26 cellular contexts compared by ENCODE assay signal in the genomic region with DNA sequence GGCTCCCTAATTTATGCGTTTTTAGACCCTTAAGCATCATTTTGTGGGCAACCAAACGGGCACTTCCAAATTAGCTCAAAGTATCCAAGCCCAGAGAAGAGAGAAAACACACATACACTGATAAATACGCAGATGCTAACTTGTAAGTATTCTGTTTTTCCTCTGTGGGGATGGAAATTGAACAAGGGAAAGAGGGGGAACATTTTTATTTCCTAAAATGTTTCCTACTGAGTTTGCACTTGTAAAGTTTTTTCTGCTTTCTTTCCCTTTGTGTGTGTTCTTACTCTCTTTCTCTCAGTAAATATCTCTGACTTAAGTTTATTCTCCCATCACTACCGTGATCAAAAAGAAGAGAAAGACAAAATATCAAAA. TPM values are rescaled to one million over a fixed set of nuclear protein-coding genes. Genes with fewer than 3 reads are reported as not detected.
DNase-seq lines count a peak whose midpoint lies in the region; ATAC-seq and TF ChIP-seq lines count a peak whose summit lies in the region.
"Had no signal": no experiment of that assay in that cellular context is flagged by ENCODE, and none has a peak within 500 bp of the region (broad histone marks: within the 10 kb centered on the region; RNA-seq: fewer than 3 reads in every experiment).

No MANE protein-coding gene starts in this region.

- peaks cover 24% of the 10 kb centered on the region for H3K4me1 ChIP-seq in GM23338 (ENCODE audit: insufficient read depth)
- H3K4me1 ChIP-seq: prostate gland, uterus had no signal

- TF ChIP-seq CTCF in GM23338 (conservative IDR thresholded peaks at IDR 0.05; ENCODE audit: low read depth in 2 of 2) = no peak

- H3K27me3 Mint-ChIP-seq in T-helper 2 cell treated with Interferon-gamma antibody and Interleukin-4, amounts not matched to agents 5 μg/mL and 100 μg/mL, for 36 hours (ENCODE audit: low read depth) = peaks cover 76% of the 10 kb centered on the region
- H3K27me3 Mint-ChIP-seq in GM23338 (ENCODE audit: insufficient read depth, low read depth, poor library complexity) = peaks cover 64% of the 10 kb centered on the region
- peaks cover 75% of the 10 kb centered on the region for H3K27me3 Mint-ChIP-seq in activated naive CD8-positive, alpha-beta T cell treated with anti-CD3 and anti-CD28 coated beads, Interleukin-2, amount 50 U/mL, for 24 hours
- peaks cover 37 to 67% of the 10 kb centered on the region in 2 donors for H3K27me3 Mint-ChIP-seq in natural killer cell treated with Interleukin-12 subunit alpha and Interleukin-12 subunit beta and Interleukin-15 and Interleukin-18, amount 100 ng/mL, for 72 hours

- H2AFZ ChIP-seq in GM23338 = no peak overlapping the region

- no peaks in the 10 kb centered on the region for H3K9me2 ChIP-seq in GM23338 (ENCODE audit: insufficient read depth)

- peaks cover 11% of the 10 kb centered on the region for H3K4me1 Mint-ChIP-seq in T-helper 2 cell treated with Interferon-gamma antibody and Interleukin-4, amounts not matched to agents 5 μg/mL and 100 μg/mL, for 36 hours (ENCODE audit: low read depth)
- peaks cover 12% of the 10 kb centered on the region for H3K4me1 Mint-ChIP-seq in GM23338
- peaks cover 17% of the 10 kb centered on the region for H3K4me1 Mint-ChIP-seq in activated naive CD8-positive, alpha-beta T cell treated with anti-CD3 and anti-CD28 coated beads, Interleukin-2, amount 50 U/mL, for 24 hours
- H3K4me1 Mint-ChIP-seq in natural killer cell treated with Interleukin-12 subunit alpha and Interleukin-12 subunit beta and Interleukin-15 and Interleukin-18, amount 100 ng/mL, for 72 hours (ENCODE audit: low read depth in 2 of 2) = peaks cover 7 to 13% of the 10 kb centered on the region in 2 donors

- H3K36me3 ChIP-seq in GM23338 (ENCODE audit: insufficient read depth) = no peaks in the 10 kb centered on the region
- H3K36me3 ChIP-seq: prostate gland, uterus had no signal

- 0 out of 2 replicates have a peak, but pooled peaks cover 5% of the 10 kb centered on the region for H4K20me1 ChIP-seq in GM23338 (replicated peaks; ENCODE audit: insufficient read depth)

- H3K27ac ChIP-seq in GM23338 (ENCODE audit: low read depth) = no peak overlapping the region
- H3K27ac ChIP-seq: body of pancreas, prostate gland, skin epidermis, uterus had no signal

- no peaks in the 10 kb centered on the region for H3F3A ChIP-seq in GM23338 (replicated peaks; ENCODE audit: low read depth)

- peak overlapping the region; percentile 26 for H3K27ac Mint-ChIP-seq in T-helper 2 cell treated with Interferon-gamma antibody and Interleukin-4, amounts not matched to agents 5 μg/mL and 100 μg/mL, for 36 hours
- no peak overlapping the region for H3K27ac Mint-ChIP-seq in GM23338
- peak overlapping the region; percentile 59 for H3K27ac Mint-ChIP-seq in activated naive CD8-positive, alpha-beta T cell treated with anti-CD3 and anti-CD28 coated beads, Interleukin-2, amount 50 U/mL, for 24 hours
- peak overlapping the region in 1 of 2 donors; percentile 11 for H3K27ac Mint-ChIP-seq in natural killer cell treated with Interleukin-12 subunit alpha and Interleukin-12 subunit beta and Interleukin-15 and Interleukin-18, amount 100 ng/mL, for 72 hours

- H3K4me2 ChIP-seq in GM23338 = peak overlapping the region; percentile 66; the same call in 1 of the 2 replicates

- no peaks in the 10 kb centered on the region for H3K79me2 ChIP-seq in GM23338 (replicated peaks; ENCODE audit: insufficient read depth)

- peak overlapping the region; percentile 44; the same call in 1 of the 2 replicates for H3K4me3 ChIP-seq in GM23338
- H3K4me3 ChIP-seq: body of pancreas, prostate gland, skin epidermis, uterus had no signal

- no peaks in the 10 kb centered on the region for H3K9me3 Mint-ChIP-seq in T-helper 2 cell treated with Interferon-gamma antibody and Interleukin-4, amounts not matched to agents 5 μg/mL and 100 μg/mL, for 36 hours
- H3K9me3 Mint-ChIP-seq in GM23338 = peaks cover 9% of the 10 kb centered on the region
- H3K9me3 Mint-ChIP-seq in activated naive CD8-positive, alpha-beta T cell treated with anti-CD3 and anti-CD28 coated beads, Interleukin-2, amount 50 U/mL, for 24 hours = no peaks in the 10 kb centered on the region
- no peaks in the 10 kb centered on the region for H3K9me3 Mint-ChIP-seq in natural killer cell treated with Interleukin-12 subunit alpha and Interleukin-12 subunit beta and Interleukin-15 and Interleukin-18, amount 100 ng/mL, for 72 hours

- peaks cover 94% of the 10 kb centered on the region for H3K27me3 ChIP-seq in GM23338 (ENCODE audit: insufficient read depth)

- peak overlapping the region; percentile 54 for H3K4me3 Mint-ChIP-seq in T-helper 2 cell treated with Interferon-gamma antibody and Interleukin-4, amounts not matched to agents 5 μg/mL and 100 μg/mL, for 36 hours
- H3K4me3 Mint-ChIP-seq in GM23338 = peak overlapping the region; percentile 67
- H3K4me3 Mint-ChIP-seq in activated naive CD8-positive, alpha-beta T cell treated with anti-CD3 and anti-CD28 coated beads, Interleukin-2, amount 50 U/mL, for 24 hours = peak overlapping the region; percentile 40
- peak overlapping the region; percentile 43 for H3K4me3 Mint-ChIP-seq in natural killer cell treated with Interleukin-12 subunit alpha and Interleukin-12 subunit beta and Interleukin-15 and Interleukin-18, amount 100 ng/mL, for 72 hours

- no peak for DNase-seq in T-helper 2 cell treated with Interferon-gamma antibody and Interleukin-4, amounts not matched to agents 5 μg/mL and 100 μg/mL, for 36 hours (ENCODE audit: low spot score)
- DNase-seq in T-helper 2 cell (no peak), GM23338 (ENCODE audit: low spot score) (no peak), SHP77 (lab: John Stamatoyannopoulos, UW) (no peak), mucosa of gallbladder (ENCODE audit: low spot score) (no peak), nucleus accumbens (lab: John Stamatoyannopoulos, UW) (no peak)
- no peak for DNase-seq in activated naive CD8-positive, alpha-beta T cell treated with anti-CD3 and anti-CD28 coated beads, Interleukin-2, amount 50 U/mL, for 24 hours
- DNase-seq in natural killer cell treated with Interleukin-12 subunit alpha and Interleukin-12 subunit beta and Interleukin-15 and Interleukin-18, amount 100 ng/mL, for 72 hours (ENCODE audit: low spot score) = no peak
- DNase-seq: 8988T; activated gamma-delta T cell; body of pancreas; GOT3; hippocampal formation; NCI-H1048; NCI-H2029 treated with DMSO at 0.1 percent for 48 hours; NK-92 treated with Interleukin-12 subunit alpha and Interleukin-12 subunit beta, amount 100 ng/mL, for 24 hours; uterus had no signal

- ATAC-seq in GM23338 = no peak
- ATAC-seq in activated naive CD8-positive, alpha-beta T cell treated with anti-CD3 and anti-CD28 coated beads, Interleukin-2, amount 50 U/mL, for 24 hours = no peak
- ATAC-seq in natural killer cell treated with Interleukin-12 subunit alpha and Interleukin-12 subunit beta and Interleukin-15 and Interleukin-18, amount 100 ng/mL, for 72 hours = no peak
- ATAC-seq: body of pancreas had no signal

- H3K36me3 Mint-ChIP-seq in T-helper 2 cell treated with Interferon-gamma antibody and Interleukin-4, amounts not matched to agents 5 μg/mL and 100 μg/mL, for 36 hours (ENCODE audit: low read depth) = no peaks in the 10 kb centered on the region
- peaks cover 4% of the 10 kb centered on the region; the same call in 1 of the 3 replicates for H3K36me3 Mint-ChIP-seq in GM23338 (ENCODE audit: low read depth)
- peaks cover 1% of the 10 kb centered on the region for H3K36me3 Mint-ChIP-seq in activated naive CD8-positive, alpha-beta T cell treated with anti-CD3 and anti-CD28 coated beads, Interleukin-2, amount 50 U/mL, for 24 hours (ENCODE audit: low read depth)
- H3K36me3 Mint-ChIP-seq in natural killer cell treated with Interleukin-12 subunit alpha and Interleukin-12 subunit beta and Interleukin-15 and Interleukin-18, amount 100 ng/mL, for 72 hours = peaks cover 11% of the 10 kb centered on the region

TF ChIP-seq in GM23338, 12 proteins besides CTCF, POLR2A, EP300 and RAD21 (continues in another document):
- TF ChIP-seq ETS1 (IDR thresholded peaks at IDR 0.05) = no peak
- TF ChIP-seq EZH2 (IDR thresholded peaks at IDR 0.05; ENCODE audit: low read depth, unreplicated experiment) = peak; percentile 12
- TF ChIP-seq EZH2phosphoT487 (IDR thresholded peaks at IDR 0.05; ENCODE audit: unreplicated experiment) = no peak

RNA-seq across cellular contexts. Expression of gene NKX2-4, which starts 0.8 kb away (rescaled TPM):
- 0.35 and 2.1 TPM in 2 replicates for total RNA-seq in GM23338 (2014; rRNA removed; shearing (Covaris generic))
- polyA plus RNA-seq in GM23338 (2016; fragmentation: Nextera tagmentation; extraction: Ambion mirVana) = 0.31 and 0.61 TPM in 2 replicates
- total RNA-seq in natural killer cell treated with Interleukin-12 subunit alpha and Interleukin-12 subunit beta and Interleukin-15 and Interleukin-18, amount 100 ng/mL, for 72 hours = not detected
- not detected for total RNA-seq in mucosa of gallbladder
- total RNA-seq: activated CD8-positive, alpha-beta memory T cell treated with anti-CD3 and anti-CD28 coated beads for 36 hours; body of pancreas; lung microvascular endothelial cell; NCI-H460; RPMI7951; subcutaneous adipose tissue; uterus had no signal
- polyA plus RNA-seq: BJ, keratinocyte had no signal
